ENCODE assay signal across 17 cellular contexts in the genomic region with DNA sequence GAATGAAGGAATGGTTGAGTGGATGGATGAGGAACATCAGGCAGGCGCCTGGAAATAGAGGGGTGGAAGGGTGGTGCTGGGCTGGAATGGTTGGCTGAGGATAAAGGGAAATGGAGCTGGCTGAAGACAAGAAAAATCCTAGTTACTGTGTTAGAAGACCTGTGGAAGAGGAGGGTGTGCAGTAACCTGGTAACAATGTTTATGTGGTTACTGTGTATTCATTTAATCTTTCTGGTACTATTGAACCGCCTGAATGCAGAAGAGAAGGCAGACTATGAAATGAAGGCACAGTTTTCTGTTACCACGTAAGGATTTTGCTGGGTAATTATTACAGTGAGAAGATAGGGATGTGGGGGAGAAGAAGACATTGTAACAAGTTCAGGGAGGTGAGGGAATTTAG.
DNase-seq lines count a peak whose midpoint lies in the region; ATAC-seq and TF ChIP-seq lines count a peak whose summit lies in the region.
"Had no signal": no experiment of that assay in that cellular context is flagged by ENCODE, and none has a peak within 500 bp of the region (broad histone marks: within the 10 kb centered on the region; RNA-seq: fewer than 3 reads in every experiment).

No MANE protein-coding gene starts in this region.

- BruUV-seq in MCF 10A (replicated peaks; lab: Mats Ljungman, UMichigan), result no TSS peak

- H3K36me3 ChIP-seq in breast epithelium, result no peaks in the 10 kb centered on the region
- H3K36me3 ChIP-seq: upper lobe of right lung had no signal

- intact Hi-C loops in MCF 10A (cut with micrococcal nuclease) (no loop called here), breast epithelium (cut with DNase I; ENCODE audit: low total_unique reads) (no loop called here)

- no peaks in the 10 kb centered on the region for H3K27me3 ChIP-seq in breast epithelium
- H3K27me3 ChIP-seq: upper lobe of right lung had no signal

- no peak for TF ChIP-seq CTCF in MCF 10A (IDR thresholded peaks at IDR 0.05; ENCODE audit: unreplicated experiment)
- no peak for TF ChIP-seq CTCF in breast epithelium (IDR thresholded peaks at IDR 0.05)
- TF ChIP-seq CTCF in WTC11 (IDR thresholded peaks at IDR 0.05), result no peak
- TF ChIP-seq CTCF in glutamatergic neuron (IDR thresholded peaks at IDR 0.05; ENCODE audit: partially characterized antibody, unreplicated experiment), result no peak
- no peak for TF ChIP-seq CTCF in type B pancreatic cell (conservative IDR thresholded peaks at IDR 0.05)

- H3K36me3 Mint-ChIP-seq in MCF 10A (ENCODE audit: insufficient read depth, unreplicated experiment) (peaks cover 6% of the 10 kb centered on the region), WTC11 (no peaks in the 10 kb centered on the region), glutamatergic neuron (ENCODE audit: unreplicated experiment) (no peaks in the 10 kb centered on the region), type B pancreatic cell (peaks cover 17% of the 10 kb centered on the region)

- H3K27ac ChIP-seq in breast epithelium, result no peak overlapping the region
- H3K27ac ChIP-seq: coronary artery, upper lobe of right lung had no signal

- no peak for DNase-seq in MCF 10A (ENCODE audit: unreplicated experiment)
- no peak for DNase-seq in breast epithelium (ENCODE audit: low spot score in 2 of 2)
- DNase-seq in WTC11 (ENCODE audit: low spot score), result no peak
- no peak for DNase-seq in glutamatergic neuron
- no peak for DNase-seq in type B pancreatic cell (ENCODE audit: extremely low spot score, unreplicated experiment)
- DNase-seq in NCI-H446 treated with DMSO at 0.1 percent for 48 hours (lab: John Stamatoyannopoulos, UW), result no peak
- no peak for DNase-seq in activated gamma-delta T cell (lab: John Stamatoyannopoulos, UW)
- DNase-seq in DMS 273 treated with DMSO at 0.1 percent for 48 hours (lab: John Stamatoyannopoulos, UW), result no peak
- DNase-seq: activated CD8-positive, alpha-beta memory T cell treated with anti-CD3 and anti-CD28 coated beads for 24 hours; aorta; H7; NCI-H1417; NCI-H2227 treated with DMSO at 0.1 percent for 48 hours; stimulated activated naive CD8-positive, alpha-beta T cell treated with anti-CD3 and anti-CD28 coated beads, Interleukin-15, Interleukin-2, amounts not matched to agents 100 U/mL and 50 U/mL, for 24 hours; upper lobe of right lung had no signal

- no peaks in the 10 kb centered on the region for H3K9me3 Mint-ChIP-seq in MCF 10A (ENCODE audit: unreplicated experiment)
- H3K9me3 Mint-ChIP-seq in WTC11, result no peaks in the 10 kb centered on the region
- peaks cover 7% of the 10 kb centered on the region for H3K9me3 Mint-ChIP-seq in glutamatergic neuron (ENCODE audit: unreplicated experiment)
- H3K9me3 Mint-ChIP-seq in type B pancreatic cell, result peaks cover 7% of the 10 kb centered on the region
- H3K9me3 Mint-ChIP-seq: activated T-helper 2 cell treated with anti-CD3 and anti-CD28 coated beads, Interferon-gamma antibody, Interleukin-2, Interleukin-4, amounts not matched to agents 10 μg/mL and 5 μg/mL and 100 μg/mL, durations not matched to agents 14 hours and 24 hours and 36 hours had no signal

- H3K4me3 ChIP-seq in breast epithelium, result no peak overlapping the region
- H3K4me3 ChIP-seq: coronary artery, upper lobe of right lung had no signal

- H3K4me1 ChIP-seq in breast epithelium, result no peaks in the 10 kb centered on the region

- peaks cover 41% of the 10 kb centered on the region for H3K4me1 Mint-ChIP-seq in MCF 10A (ENCODE audit: insufficient read depth, unreplicated experiment)
- peaks cover 87% of the 10 kb centered on the region for H3K4me1 Mint-ChIP-seq in WTC11
- H3K4me1 Mint-ChIP-seq in glutamatergic neuron (ENCODE audit: low read depth, unreplicated experiment), result peaks cover 48% of the 10 kb centered on the region
- H3K4me1 Mint-ChIP-seq in type B pancreatic cell (ENCODE audit: unreplicated experiment), result peaks cover 39% of the 10 kb centered on the region

- H3K9me3 ChIP-seq in breast epithelium, result no peaks in the 10 kb centered on the region
- H3K9me3 ChIP-seq: upper lobe of right lung had no signal

- CTCF ChIA-PET in MCF 10A (lab: Yijun Ruan, JAX) (interaction anchor here (0.7 to 1.4 kb wide), 4 partner anchors 17 to 269 kb away, joined by 3 to 5 read pairs (median 4); no protein-coding TSS in a partner anchor), WTC11 (lab: Charles Lee) (interaction anchor here (2.2 kb wide), 1 partner anchor 307 kb away, joined by 5 read pairs; no protein-coding TSS in a partner anchor)

- no peak for TF ChIP-seq POLR2A in breast epithelium (IDR thresholded peaks at IDR 0.05)

- H3K27ac Mint-ChIP-seq in MCF 10A (ENCODE audit: low read depth, unreplicated experiment) (peak overlapping the region; percentile 76), WTC11 (0 out of 2 replicates have a peak overlapping the region, but pooled peaks have one; percentile 39), glutamatergic neuron (ENCODE audit: unreplicated experiment) (peak overlapping the region; percentile 96), type B pancreatic cell (peak overlapping the region; percentile 66)
- H3K27ac Mint-ChIP-seq: activated T-helper 2 cell treated with anti-CD3 and anti-CD28 coated beads, Interferon-gamma antibody, Interleukin-2, Interleukin-4, amounts not matched to agents 10 μg/mL and 5 μg/mL and 100 μg/mL, durations not matched to agents 14 hours and 24 hours and 36 hours had no signal

- no peaks in the 10 kb centered on the region for H3K27me3 Mint-ChIP-seq in MCF 10A (ENCODE audit: insufficient read depth, unreplicated experiment)
- no peaks in the 10 kb centered on the region for H3K27me3 Mint-ChIP-seq in WTC11 (ENCODE audit: low read depth)
- H3K27me3 Mint-ChIP-seq in glutamatergic neuron (ENCODE audit: unreplicated experiment), result peaks cover 3% of the 10 kb centered on the region
- H3K27me3 Mint-ChIP-seq in type B pancreatic cell, result no peaks in the 10 kb centered on the region

- POLR2A ChIA-PET in MCF 10A (lab: Yijun Ruan, JAX), result interaction anchor here (0.6 to 1.3 kb wide), 3 partner anchors 10 to 24 kb away, joined by 3 to 5 read pairs (median 3); no protein-coding TSS in a partner anchor
- POLR2A ChIA-PET in WTC11 (lab: Charles Lee), result no interaction called here

- no peak for ATAC-seq in WTC11
- ATAC-seq: stimulated activated naive CD8-positive, alpha-beta T cell treated with anti-CD3 and anti-CD28 coated beads, Interleukin-15, Interleukin-2, amounts not matched to agents 100 U/mL and 50 U/mL, for 24 hours; upper lobe of right lung had no signal

- no peak overlapping the region for H3K4me3 Mint-ChIP-seq in MCF 10A (ENCODE audit: unreplicated experiment)
- H3K4me3 Mint-ChIP-seq in WTC11, result no peak overlapping the region
- H3K4me3 Mint-ChIP-seq in glutamatergic neuron (ENCODE audit: unreplicated experiment), result peak overlapping the region; percentile 59
- peak overlapping the region; percentile 30 for H3K4me3 Mint-ChIP-seq in type B pancreatic cell

TF ChIP-seq in WTC11, 78 proteins besides CTCF, POLR2A, EP300 and RAD21:
- no peak for TF ChIP-seq ZNF671 (CRISPR knock-in tag; IDR thresholded peaks at IDR 0.05)
- no peak for TF ChIP-seq NR3C1 (CRISPR knock-in tag; conservative IDR thresholded peaks at IDR 0.05; ENCODE audit: low read depth)
- no peak for TF ChIP-seq ATF1 (CRISPR knock-in tag; IDR thresholded peaks at IDR 0.05)
- no peak for TF ChIP-seq ZBTB21 (CRISPR knock-in tag; IDR thresholded peaks at IDR 0.05; ENCODE audit: borderline replicate concordance)
- TF ChIP-seq ZMAT4 (CRISPR knock-in tag; IDR thresholded peaks at IDR 0.05), result no peak
- TF ChIP-seq, protein P1, sequence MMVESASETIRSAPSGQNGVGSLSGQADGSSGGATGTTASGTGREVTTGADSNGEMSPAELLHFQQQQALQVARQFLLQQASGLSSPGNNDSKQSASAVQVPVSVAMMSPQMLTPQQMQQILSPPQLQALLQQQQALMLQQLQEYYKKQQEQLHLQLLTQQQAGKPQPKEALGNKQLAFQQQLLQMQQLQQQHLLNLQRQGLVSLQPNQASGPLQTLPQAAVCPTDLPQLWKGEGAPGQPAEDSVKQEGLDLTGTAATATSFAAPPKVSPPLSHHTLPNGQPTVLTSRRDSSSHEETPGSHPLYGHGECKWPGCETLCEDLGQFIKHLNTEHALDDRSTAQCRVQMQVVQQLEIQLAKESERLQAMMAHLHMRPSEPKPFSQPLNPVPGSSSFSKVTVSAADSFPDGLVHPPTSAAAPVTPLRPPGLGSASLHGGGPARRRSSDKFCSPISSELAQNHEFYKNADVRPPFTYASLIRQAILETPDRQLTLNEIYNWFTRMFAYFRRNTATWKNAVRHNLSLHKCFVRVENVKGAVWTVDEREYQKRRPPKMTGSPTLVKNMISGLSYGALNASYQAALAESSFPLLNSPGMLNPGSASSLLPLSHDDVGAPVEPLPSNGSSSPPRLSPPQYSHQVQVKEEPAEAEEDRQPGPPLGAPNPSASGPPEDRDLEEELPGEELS (CRISPR knock-in tag; IDR thresholded peaks at IDR 0.05), result no peak
- TF ChIP-seq CREM (CRISPR knock-in tag; IDR thresholded peaks at IDR 0.05), result no peak
- no peak for TF ChIP-seq SOX15 (CRISPR knock-in tag; IDR thresholded peaks at IDR 0.05)
- TF ChIP-seq ZNF423 (CRISPR knock-in tag; IDR thresholded peaks at IDR 0.05), result no peak
- no peak for TF ChIP-seq FOXK1 (CRISPR knock-in tag; IDR thresholded peaks at IDR 0.05)
- TF ChIP-seq MLX (CRISPR knock-in tag; IDR thresholded peaks at IDR 0.05), result no peak
- no peak for TF ChIP-seq ZNF263 (CRISPR knock-in tag; IDR thresholded peaks at IDR 0.05; ENCODE audit: low read depth)
- no peak for TF ChIP-seq E2F5 (CRISPR knock-in tag; IDR thresholded peaks at IDR 0.05)
- TF ChIP-seq RORB (CRISPR knock-in tag; IDR thresholded peaks at IDR 0.05), result no peak
TF ChIP-seq in WTC11: peak in this region for 0.

Comparison
In these comparisons a context has a peak if more than half of its experiments do, and no peak if none do; other contexts are left out.
1. H3K27ac Mint-ChIP-seq: peak in every context shown above with its lines; median percentile 96 in glutamatergic neuron; 76 in MCF 10A; 66 in type B pancreatic cell; 39 in WTC11.
2. H3K4me3 Mint-ChIP-seq: peak in glutamatergic neuron (single experiment) and type B pancreatic cell (single experiment); none in MCF 10A (single experiment) and WTC11 (single experiment).